ENCODE assay signal across 1 cellular context in genomic region chr2:147927053-147927588, GRCh38.
TF ChIP-seq lines count a peak whose summit lies in the region.

No MANE protein-coding gene starts in this region.

TF ChIP-seq in HepG2, 621 proteins besides CTCF, POLR2A, EP300 and RAD21 (continued from another document and continues in another):
- TF ChIP-seq, protein P1, sequence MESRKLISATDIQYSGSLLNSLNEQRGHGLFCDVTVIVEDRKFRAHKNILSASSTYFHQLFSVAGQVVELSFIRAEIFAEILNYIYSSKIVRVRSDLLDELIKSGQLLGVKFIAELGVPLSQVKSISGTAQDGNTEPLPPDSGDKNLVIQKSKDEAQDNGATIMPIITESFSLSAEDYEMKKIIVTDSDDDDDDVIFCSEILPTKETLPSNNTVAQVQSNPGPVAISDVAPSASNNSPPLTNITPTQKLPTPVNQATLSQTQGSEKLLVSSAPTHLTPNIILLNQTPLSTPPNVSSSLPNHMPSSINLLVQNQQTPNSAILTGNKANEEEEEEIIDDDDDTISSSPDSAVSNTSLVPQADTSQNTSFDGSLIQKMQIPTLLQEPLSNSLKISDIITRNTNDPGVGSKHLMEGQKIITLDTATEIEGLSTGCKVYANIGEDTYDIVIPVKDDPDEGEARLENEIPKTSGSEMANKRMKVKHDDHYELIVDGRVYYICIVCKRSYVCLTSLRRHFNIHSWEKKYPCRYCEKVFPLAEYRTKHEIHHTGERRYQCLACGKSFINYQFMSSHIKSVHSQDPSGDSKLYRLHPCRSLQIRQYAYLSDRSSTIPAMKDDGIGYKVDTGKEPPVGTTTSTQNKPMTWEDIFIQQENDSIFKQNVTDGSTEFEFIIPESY (CRISPR knock-in tag; IDR thresholded peaks at IDR 0.05) = no peak
- TF ChIP-seq NR2F6 (IDR thresholded peaks at IDR 0.05) (peak; percentile 80), NR2F6 (CRISPR knock-in tag; IDR thresholded peaks at IDR 0.05) (peak; percentile 74; the same call in 1 of the 2 replicates), NAIF1 (CRISPR knock-in tag; IDR thresholded peaks at IDR 0.05; ENCODE audit: borderline replicate concordance) (no peak), ATRX (CRISPR knock-in tag; IDR thresholded peaks at IDR 0.05; ENCODE audit: borderline replicate concordance) (no peak), ZC3H13 (CRISPR knock-in tag; IDR thresholded peaks at IDR 0.05) (no peak), HDAC2 (CRISPR knock-in tag; IDR thresholded peaks at IDR 0.05) (peak; percentile 99), ZNF605 (CRISPR knock-in tag; IDR thresholded peaks at IDR 0.05) (no peak), SRY (CRISPR knock-in tag; IDR thresholded peaks at IDR 0.05) (no peak), ASH2L (IDR thresholded peaks at IDR 0.05; ENCODE audit: insufficient read length, low read depth, low read length) (peak; percentile 99), ZNF563 (CRISPR knock-in tag; IDR thresholded peaks at IDR 0.05) (no peak), SYNCRIP (IDR thresholded peaks at IDR 0.05; ENCODE audit: insufficient read depth, low read depth, low read length) (no peak), PRMT3 (CRISPR knock-in tag; IDR thresholded peaks at IDR 0.05; ENCODE audit: borderline replicate concordance, low read depth) (no peak), ZNF331 (CRISPR knock-in tag; IDR thresholded peaks at IDR 0.05) (peak; percentile 98), SNAPC5 (CRISPR knock-in tag; IDR thresholded peaks at IDR 0.05; ENCODE audit: borderline replicate concordance) (no peak), ZNF354B (CRISPR knock-in tag; IDR thresholded peaks at IDR 0.05) (no peak), ZNF260 (CRISPR knock-in tag; IDR thresholded peaks at IDR 0.05; ENCODE audit: borderline replicate concordance, low read depth) (no peak), ZNF773 (CRISPR knock-in tag; IDR thresholded peaks at IDR 0.05; ENCODE audit: borderline replicate concordance) (no peak), MIER3 (CRISPR knock-in tag; IDR thresholded peaks at IDR 0.05; ENCODE audit: borderline replicate concordance) (peak; percentile 96), ZNF678 (CRISPR knock-in tag; IDR thresholded peaks at IDR 0.05) (no peak), SETDB1 (CRISPR knock-in tag; IDR thresholded peaks at IDR 0.05; ENCODE audit: borderline replicate concordance) (no peak), FOXJ3 (CRISPR knock-in tag; IDR thresholded peaks at IDR 0.05; ENCODE audit: borderline replicate concordance) (peak; percentile 97), KMT2B (CRISPR knock-in tag; IDR thresholded peaks at IDR 0.05) (peak; percentile 52; the same call in 1 of the 2 replicates), CCAR2 (optimal IDR thresholded peaks at IDR 0.05; ENCODE audit: low read depth, low read length) (peak; percentile 63), NBN (conservative IDR thresholded peaks at IDR 0.05) (no peak), PHF21A (CRISPR knock-in tag; IDR thresholded peaks at IDR 0.05) (peak; percentile 94), ZNF619 (CRISPR knock-in tag; IDR thresholded peaks at IDR 0.05) (no peak), RBAK (CRISPR knock-in tag; IDR thresholded peaks at IDR 0.05) (peak; percentile 86), NR2C2 (CRISPR knock-in tag; IDR thresholded peaks at IDR 0.05; ENCODE audit: borderline replicate concordance) (peak; percentile 57; the same call in 1 of the 2 replicates), ZNF562 (CRISPR knock-in tag; IDR thresholded peaks at IDR 0.05; ENCODE audit: borderline replicate concordance) (no peak), SIX4 (CRISPR knock-in tag; IDR thresholded peaks at IDR 0.05) (peak; percentile 93), MXI1 (IDR thresholded peaks at IDR 0.05; ENCODE audit: borderline replicate concordance, low read depth, low read length) (no peak; the same call in 2 of the 3 replicates), CHD2 (IDR thresholded peaks at IDR 0.05; ENCODE audit: low read depth, low read length) (no peak), ZNF350 (CRISPR knock-in tag; IDR thresholded peaks at IDR 0.05; ENCODE audit: borderline replicate concordance, low read depth) (no peak), PHB2 (IDR thresholded peaks at IDR 0.05; ENCODE audit: partially characterized antibody) (no peak), ZNF850 (CRISPR knock-in tag; conservative IDR thresholded peaks at IDR 0.05) (no peak), ZNF17 (CRISPR knock-in tag; IDR thresholded peaks at IDR 0.05) (no peak), PBX3 (CRISPR knock-in tag; IDR thresholded peaks at IDR 0.05; ENCODE audit: borderline replicate concordance) (no peak), MATR3 (CRISPR knock-in tag; IDR thresholded peaks at IDR 0.05) (no peak), HNRNPL (IDR thresholded peaks at IDR 0.05; ENCODE audit: low read depth, low read length) (no peak), TBL1XR1 (IDR thresholded peaks at IDR 0.05; ENCODE audit: borderline replicate concordance, low read length, partially characterized antibody) (peak; percentile 69), IKZF5 (CRISPR knock-in tag; IDR thresholded peaks at IDR 0.05) (peak; percentile 93)
- TF ChIP-seq, protein P2, sequence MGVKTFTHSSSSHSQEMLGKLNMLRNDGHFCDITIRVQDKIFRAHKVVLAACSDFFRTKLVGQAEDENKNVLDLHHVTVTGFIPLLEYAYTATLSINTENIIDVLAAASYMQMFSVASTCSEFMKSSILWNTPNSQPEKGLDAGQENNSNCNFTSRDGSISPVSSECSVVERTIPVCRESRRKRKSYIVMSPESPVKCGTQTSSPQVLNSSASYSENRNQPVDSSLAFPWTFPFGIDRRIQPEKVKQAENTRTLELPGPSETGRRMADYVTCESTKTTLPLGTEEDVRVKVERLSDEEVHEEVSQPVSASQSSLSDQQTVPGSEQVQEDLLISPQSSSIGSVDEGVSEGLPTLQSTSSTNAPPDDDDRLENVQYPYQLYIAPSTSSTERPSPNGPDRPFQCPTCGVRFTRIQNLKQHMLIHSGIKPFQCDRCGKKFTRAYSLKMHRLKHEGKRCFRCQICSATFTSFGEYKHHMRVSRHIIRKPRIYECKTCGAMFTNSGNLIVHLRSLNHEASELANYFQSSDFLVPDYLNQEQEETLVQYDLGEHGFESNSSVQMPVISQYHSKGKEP (CRISPR knock-in tag; IDR thresholded peaks at IDR 0.05) = no peak
- TF ChIP-seq, protein P3, sequence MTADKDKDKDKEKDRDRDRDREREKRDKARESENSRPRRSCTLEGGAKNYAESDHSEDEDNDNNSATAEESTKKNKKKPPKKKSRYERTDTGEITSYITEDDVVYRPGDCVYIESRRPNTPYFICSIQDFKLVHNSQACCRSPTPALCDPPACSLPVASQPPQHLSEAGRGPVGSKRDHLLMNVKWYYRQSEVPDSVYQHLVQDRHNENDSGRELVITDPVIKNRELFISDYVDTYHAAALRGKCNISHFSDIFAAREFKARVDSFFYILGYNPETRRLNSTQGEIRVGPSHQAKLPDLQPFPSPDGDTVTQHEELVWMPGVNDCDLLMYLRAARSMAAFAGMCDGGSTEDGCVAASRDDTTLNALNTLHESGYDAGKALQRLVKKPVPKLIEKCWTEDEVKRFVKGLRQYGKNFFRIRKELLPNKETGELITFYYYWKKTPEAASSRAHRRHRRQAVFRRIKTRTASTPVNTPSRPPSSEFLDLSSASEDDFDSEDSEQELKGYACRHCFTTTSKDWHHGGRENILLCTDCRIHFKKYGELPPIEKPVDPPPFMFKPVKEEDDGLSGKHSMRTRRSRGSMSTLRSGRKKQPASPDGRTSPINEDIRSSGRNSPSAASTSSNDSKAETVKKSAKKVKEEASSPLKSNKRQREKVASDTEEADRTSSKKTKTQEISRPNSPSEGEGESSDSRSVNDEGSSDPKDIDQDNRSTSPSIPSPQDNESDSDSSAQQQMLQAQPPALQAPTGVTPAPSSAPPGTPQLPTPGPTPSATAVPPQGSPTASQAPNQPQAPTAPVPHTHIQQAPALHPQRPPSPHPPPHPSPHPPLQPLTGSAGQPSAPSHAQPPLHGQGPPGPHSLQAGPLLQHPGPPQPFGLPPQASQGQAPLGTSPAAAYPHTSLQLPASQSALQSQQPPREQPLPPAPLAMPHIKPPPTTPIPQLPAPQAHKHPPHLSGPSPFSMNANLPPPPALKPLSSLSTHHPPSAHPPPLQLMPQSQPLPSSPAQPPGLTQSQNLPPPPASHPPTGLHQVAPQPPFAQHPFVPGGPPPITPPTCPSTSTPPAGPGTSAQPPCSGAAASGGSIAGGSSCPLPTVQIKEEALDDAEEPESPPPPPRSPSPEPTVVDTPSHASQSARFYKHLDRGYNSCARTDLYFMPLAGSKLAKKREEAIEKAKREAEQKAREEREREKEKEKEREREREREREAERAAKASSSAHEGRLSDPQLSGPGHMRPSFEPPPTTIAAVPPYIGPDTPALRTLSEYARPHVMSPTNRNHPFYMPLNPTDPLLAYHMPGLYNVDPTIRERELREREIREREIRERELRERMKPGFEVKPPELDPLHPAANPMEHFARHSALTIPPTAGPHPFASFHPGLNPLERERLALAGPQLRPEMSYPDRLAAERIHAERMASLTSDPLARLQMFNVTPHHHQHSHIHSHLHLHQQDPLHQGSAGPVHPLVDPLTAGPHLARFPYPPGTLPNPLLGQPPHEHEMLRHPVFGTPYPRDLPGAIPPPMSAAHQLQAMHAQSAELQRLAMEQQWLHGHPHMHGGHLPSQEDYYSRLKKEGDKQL (CRISPR knock-in tag; IDR thresholded peaks at IDR 0.05; ENCODE audit: low read depth) = peak; percentile 78
- TF ChIP-seq, protein P4, sequence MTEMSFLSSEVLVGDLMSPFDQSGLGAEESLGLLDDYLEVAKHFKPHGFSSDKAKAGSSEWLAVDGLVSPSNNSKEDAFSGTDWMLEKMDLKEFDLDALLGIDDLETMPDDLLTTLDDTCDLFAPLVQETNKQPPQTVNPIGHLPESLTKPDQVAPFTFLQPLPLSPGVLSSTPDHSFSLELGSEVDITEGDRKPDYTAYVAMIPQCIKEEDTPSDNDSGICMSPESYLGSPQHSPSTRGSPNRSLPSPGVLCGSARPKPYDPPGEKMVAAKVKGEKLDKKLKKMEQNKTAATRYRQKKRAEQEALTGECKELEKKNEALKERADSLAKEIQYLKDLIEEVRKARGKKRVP (CRISPR knock-in tag; IDR thresholded peaks at IDR 0.05) = peak in 1 of 2 experiments; percentile 82; a peak in 2 of 4 replicates
- TF ChIP-seq, protein P5, sequence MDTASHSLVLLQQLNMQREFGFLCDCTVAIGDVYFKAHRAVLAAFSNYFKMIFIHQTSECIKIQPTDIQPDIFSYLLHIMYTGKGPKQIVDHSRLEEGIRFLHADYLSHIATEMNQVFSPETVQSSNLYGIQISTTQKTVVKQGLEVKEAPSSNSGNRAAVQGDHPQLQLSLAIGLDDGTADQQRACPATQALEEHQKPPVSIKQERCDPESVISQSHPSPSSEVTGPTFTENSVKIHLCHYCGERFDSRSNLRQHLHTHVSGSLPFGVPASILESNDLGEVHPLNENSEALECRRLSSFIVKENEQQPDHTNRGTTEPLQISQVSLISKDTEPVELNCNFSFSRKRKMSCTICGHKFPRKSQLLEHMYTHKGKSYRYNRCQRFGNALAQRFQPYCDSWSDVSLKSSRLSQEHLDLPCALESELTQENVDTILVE (CRISPR knock-in tag; IDR thresholded peaks at IDR 0.05) = peak; percentile 92
- TF ChIP-seq, protein P6, sequence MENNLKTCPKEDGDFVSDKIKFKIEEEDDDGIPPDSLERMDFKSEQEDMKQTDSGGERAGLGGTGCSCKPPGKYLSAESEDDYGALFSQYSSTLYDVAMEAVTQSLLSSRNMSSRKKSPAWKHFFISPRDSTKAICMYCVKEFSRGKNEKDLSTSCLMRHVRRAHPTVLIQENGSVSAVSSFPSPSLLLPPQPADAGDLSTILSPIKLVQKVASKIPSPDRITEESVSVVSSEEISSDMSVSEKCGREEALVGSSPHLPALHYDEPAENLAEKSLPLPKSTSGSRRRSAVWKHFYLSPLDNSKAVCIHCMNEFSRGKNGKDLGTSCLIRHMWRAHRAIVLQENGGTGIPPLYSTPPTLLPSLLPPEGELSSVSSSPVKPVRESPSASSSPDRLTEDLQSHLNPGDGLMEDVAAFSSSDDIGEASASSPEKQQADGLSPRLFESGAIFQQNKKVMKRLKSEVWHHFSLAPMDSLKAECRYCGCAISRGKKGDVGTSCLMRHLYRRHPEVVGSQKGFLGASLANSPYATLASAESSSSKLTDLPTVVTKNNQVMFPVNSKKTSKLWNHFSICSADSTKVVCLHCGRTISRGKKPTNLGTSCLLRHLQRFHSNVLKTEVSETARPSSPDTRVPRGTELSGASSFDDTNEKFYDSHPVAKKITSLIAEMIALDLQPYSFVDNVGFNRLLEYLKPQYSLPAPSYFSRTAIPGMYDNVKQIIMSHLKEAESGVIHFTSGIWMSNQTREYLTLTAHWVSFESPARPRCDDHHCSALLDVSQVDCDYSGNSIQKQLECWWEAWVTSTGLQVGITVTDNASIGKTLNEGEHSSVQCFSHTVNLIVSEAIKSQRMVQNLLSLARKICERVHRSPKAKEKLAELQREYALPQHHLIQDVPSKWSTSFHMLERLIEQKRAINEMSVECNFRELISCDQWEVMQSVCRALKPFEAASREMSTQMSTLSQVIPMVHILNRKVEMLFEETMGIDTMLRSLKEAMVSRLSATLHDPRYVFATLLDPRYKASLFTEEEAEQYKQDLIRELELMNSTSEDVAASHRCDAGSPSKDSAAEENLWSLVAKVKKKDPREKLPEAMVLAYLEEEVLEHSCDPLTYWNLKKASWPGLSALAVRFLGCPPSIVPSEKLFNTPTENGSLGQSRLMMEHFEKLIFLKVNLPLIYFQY (CRISPR knock-in tag; IDR thresholded peaks at IDR 0.05; ENCODE audit: borderline replicate concordance) = no peak
- TF ChIP-seq, protein P7, sequence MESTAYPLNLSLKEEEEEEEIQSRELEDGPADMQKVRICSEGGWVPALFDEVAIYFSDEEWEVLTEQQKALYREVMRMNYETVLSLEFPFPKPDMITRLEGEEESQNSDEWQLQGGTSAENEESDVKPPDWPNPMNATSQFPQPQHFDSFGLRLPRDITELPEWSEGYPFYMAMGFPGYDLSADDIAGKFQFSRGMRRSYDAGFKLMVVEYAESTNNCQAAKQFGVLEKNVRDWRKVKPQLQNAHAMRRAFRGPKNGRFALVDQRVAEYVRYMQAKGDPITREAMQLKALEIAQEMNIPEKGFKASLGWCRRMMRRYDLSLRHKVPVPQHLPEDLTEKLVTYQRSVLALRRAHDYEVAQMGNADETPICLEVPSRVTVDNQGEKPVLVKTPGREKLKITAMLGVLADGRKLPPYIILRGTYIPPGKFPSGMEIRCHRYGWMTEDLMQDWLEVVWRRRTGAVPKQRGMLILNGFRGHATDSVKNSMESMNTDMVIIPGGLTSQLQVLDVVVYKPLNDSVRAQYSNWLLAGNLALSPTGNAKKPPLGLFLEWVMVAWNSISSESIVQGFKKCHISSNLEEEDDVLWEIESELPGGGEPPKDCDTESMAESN (CRISPR knock-in tag; conservative IDR thresholded peaks at IDR 0.05) = peak; percentile 61
